8 cellular contexts compared by ENCODE assay signal in genomic region chr7:154927624-154928125, GRCh38.
A peak's percentile ranks its signal among the peaks of the same experiment; 100 is the strongest.
DNase-seq lines count a peak whose midpoint lies in the region; ATAC-seq and TF ChIP-seq lines count a peak whose summit lies in the region.

No MANE protein-coding gene starts in this region.

- H3K9me3 ChIP-seq in adrenal gland (replicated peaks in 1 of 3) = no peaks in the 10 kb centered on the region
- no peaks in the 10 kb centered on the region for H3K9me3 ChIP-seq in heart right ventricle

- peaks cover 0 to 20% of the 10 kb centered on the region in 2 donors for H3K4me1 ChIP-seq in adrenal gland (replicated peaks in 1 of 2)
- peaks cover 0 to 23% (median 11%) of the 10 kb centered on the region in 9 donors for H3K4me1 ChIP-seq in heart right ventricle

- WGBS in adrenal gland, 4 donors = 1 to 2% (median 1%) methylated on average over 5 of the region's 5 CpGs
- 6 to 11% methylated on average over 5 of the region's 5 CpGs for WGBS in heart right ventricle, 2 donors

- H3K27ac ChIP-seq in adrenal gland (peak overlapping the region; percentile 44 to 93 (median 90)), heart right ventricle (peak overlapping the region in 9 of 10 donors; percentile 76 to 92 (median 82))

- TF ChIP-seq CTCF in adrenal gland (IDR thresholded peaks at IDR 0.05) (peak; percentile 38 to 77 (median 72)), heart right ventricle (IDR thresholded peaks at IDR 0.05) (peak; percentile 28 to 83 (median 72))

- no peaks in the 10 kb centered on the region for H3K27me3 ChIP-seq in adrenal gland
- peaks cover 0 to 1% (median 0%) of the 10 kb centered on the region in 7 donors for H3K27me3 ChIP-seq in heart right ventricle

- H3K4me3 ChIP-seq in GM08714 (ENCODE audit: low read length) = peak overlapping the region; percentile 97
- peak overlapping the region in 3 of 4 donors; percentile 1 to 82 (median 35) for H3K4me3 ChIP-seq in adrenal gland
- H3K4me3 ChIP-seq in heart right ventricle = peak overlapping the region; percentile 42 to 76 (median 64)

- H3K36me3 ChIP-seq in adrenal gland (replicated peaks in 1 of 2) (no peaks in the 10 kb centered on the region), heart right ventricle (peaks cover 0 to 9% (median 0%) of the 10 kb centered on the region in 9 donors)

- intact Hi-C loops in adrenal gland (cut with DNase I) (loop anchor here (2.0 to 5.0 kb wide), 2 partner anchors 415 to 417 kb away; no protein-coding TSS in a partner anchor), heart right ventricle (cut with DNase I) (loop anchor here in 8 of 10 donors (1.0 to 10.0 kb wide), 10 partner anchors 24 to 837 kb away; partner anchors contain the start of genes INSIG1 (in 2 of the 8) and PAXIP1 (in 2 of the 8))

- TF ChIP-seq POLR2A in adrenal gland (IDR thresholded peaks at IDR 0.05) = no peak

- DNase-seq in NCI-H1417 (lab: John Stamatoyannopoulos, UW) (peak; percentile 78 to 95 (median 86)), SW480 (ENCODE audit: low spot score) (peak; percentile 83), adrenal gland (peak; percentile 81 to 95 (median 89)), heart right ventricle (peak in 1 of 2 donors; percentile 84), renal cortical epithelial cell (ENCODE audit: low read depth) (peak; percentile 88), GOT3 (lab: John Stamatoyannopoulos, UW) (no peak)

- ATAC-seq in HG02678 (IDR thresholded peaks at IDR 0.05; ENCODE audit: unreplicated experiment) (peak; percentile 50), heart right ventricle (peak; percentile 60 to 92 (median 84))

Comparison
In these comparisons a context has a peak if more than half of its experiments do, and no peak if none do; other contexts are left out.
1. H3K4me3 ChIP-seq: peak in every context shown above with its lines; median percentile 97 in GM08714; 64 in heart right ventricle; 35 in adrenal gland.